31 cellular contexts compared by ENCODE assay signal in genomic region chr13:73466561-73466960, GRCh38.
A peak's percentile ranks its signal among the peaks of the same experiment; 100 is the strongest.
DNase-seq lines count a peak whose midpoint lies in the region; ATAC-seq, FAIRE-seq and TF ChIP-seq lines count a peak whose summit lies in the region.
"Had no signal": no experiment of that assay in that cellular context is flagged by ENCODE, and none has a peak within 500 bp of the region (broad histone marks: within the 10 kb centered on the region; RNA-seq: fewer than 3 reads in every experiment).

No MANE protein-coding gene starts in this region.

- no peak for TF ChIP-seq RAD21 in K562 (CRISPR knock-in tag; conservative IDR thresholded peaks at IDR 0.05 in 1 of 2, IDR thresholded peaks at IDR 0.05 in 1 of 2)

- H3K4me1 ChIP-seq in K562 (replicated peaks in 1 of 2; ENCODE audit: control insufficient read depth in 2 of 2, insufficient read depth in 2 of 2, low read length in 2 of 2): peaks cover 8 to 28% of the 10 kb centered on the region in 2 experiments; a peak in 3 of 5 replicates
- peaks cover 6% of the 10 kb centered on the region for H3K4me1 ChIP-seq in hepatocyte (ENCODE audit: insufficient read depth)
- peaks cover 30% of the 10 kb centered on the region for H3K4me1 ChIP-seq in suprapubic skin
- no peaks in the 10 kb centered on the region for H3K4me1 ChIP-seq in sigmoid colon
- H3K4me1 ChIP-seq: BE2C had no signal

- no peak for TF ChIP-seq EP300 in K562 (IDR thresholded peaks at IDR 0.05; ENCODE audit: low read length)
- no peak for TF ChIP-seq EP300 in suprapubic skin (IDR thresholded peaks at IDR 0.05)
- TF ChIP-seq EP300 in sigmoid colon (IDR thresholded peaks at IDR 0.05): no peak

- TF ChIP-seq POLR2A in K562 (conservative IDR thresholded peaks at IDR 0.05): no peak
- TF ChIP-seq POLR2A in suprapubic skin (IDR thresholded peaks at IDR 0.05): no peak
- no peak for TF ChIP-seq POLR2A in sigmoid colon (IDR thresholded peaks at IDR 0.05)

- intact Hi-C loops in K562 (cut with micrococcal nuclease): no loop called here
- intact Hi-C loops in sigmoid colon (cut with DNase I): no loop called here

- no peak overlapping the region for H3K4me3 ChIP-seq in K562
- H3K4me3 ChIP-seq in hepatocyte: no peak overlapping the region
- H3K4me3 ChIP-seq in suprapubic skin: no peak overlapping the region
- no peak overlapping the region for H3K4me3 ChIP-seq in sigmoid colon
- H3K4me3 ChIP-seq: GM23248, lung, mucosa of descending colon had no signal

- no TSS peak for BruUV-seq in K562 (replicated peaks; lab: Mats Ljungman, UMichigan)

- no peaks in the 10 kb centered on the region for H3K9me2 ChIP-seq in hepatocyte (replicated peaks; ENCODE audit: insufficient read depth)

- no peaks in the 10 kb centered on the region for H3K9me1 ChIP-seq in K562 (ENCODE audit: control insufficient read depth, insufficient read depth, low read length)

- no peak overlapping the region for H3K9ac ChIP-seq in K562 (ENCODE audit: insufficient read depth in 1 of 2, low read depth in 2 of 2, low read length in 2 of 2)
- H3K9ac ChIP-seq: GM23248 had no signal

- H3K27me3 ChIP-seq in K562 (ENCODE audit: control insufficient read depth in 2 of 2, insufficient read depth in 2 of 2, low read length in 2 of 2) (no peaks in the 10 kb centered on the region), hepatocyte (no peaks in the 10 kb centered on the region), suprapubic skin (no peaks in the 10 kb centered on the region), sigmoid colon (no peaks in the 10 kb centered on the region)

- ATAC-seq in K562: no peak; the same call in 2 of the 3 replicates
- ATAC-seq: activated naive CD8-positive, alpha-beta T cell treated with anti-CD3 and anti-CD28 coated beads, Interleukin-2, amount 50 U/mL, for 24 hours; left cardiac atrium; mucosa of descending colon; stimulated activated naive B cell treated with anti-CD40 and anti-IgM and Interleukin-4, amounts not matched to agents 10 μg/mL and 1 μg/mL and 100 μg/mL, for 72 hours; T-helper 17 cell had no signal

- TF ChIP-seq CTCF in K562 (IDR thresholded peaks at IDR 0.05 in 2 of 3, conservative IDR thresholded peaks at IDR 0.05 in 1 of 3; ENCODE audit: insufficient read depth in 2 of 3, low read depth in 1 of 3, low read length in 3 of 3): no peak
- no peak for TF ChIP-seq CTCF in hepatocyte (IDR thresholded peaks at IDR 0.05; ENCODE audit: poor library complexity)
- no peak for TF ChIP-seq CTCF in suprapubic skin (IDR thresholded peaks at IDR 0.05)
- no peak for TF ChIP-seq CTCF in sigmoid colon (IDR thresholded peaks at IDR 0.05)

- WGBS in K562 (ENCODE audit: insufficient coverage, low coverage, missing lambda C conversion rate): 25% methylated on average over 4 of the region's 4 CpGs
- 62% methylated on average over 4 of the region's 4 CpGs for whole genome bisulfite sequencing in hepatocyte (ENCODE audit: low lambda C conversion rate, missing lambda C conversion rate)
- 66% methylated on average over 4 of the region's 4 CpGs for WGBS in suprapubic skin
- WGBS in sigmoid colon, 2 donors: 78 to 81% methylated on average over 4 of the region's 4 CpGs

- H3K27ac ChIP-seq in K562 (ENCODE audit: extremely low read depth, low read depth, low read length) (peak overlapping the region; percentile 39; the same call in 2 of the 3 replicates), hepatocyte (peak overlapping the region; percentile 84), suprapubic skin (peak overlapping the region; percentile 81), sigmoid colon (no peak overlapping the region)
- H3K27ac ChIP-seq: GM23248 had no signal

- H2AFZ ChIP-seq in K562 (ENCODE audit: low read depth, low read length) (peak overlapping the region; percentile 37), hepatocyte (no peak overlapping the region)
- H2AFZ ChIP-seq: GM23248 had no signal

- no peak for FAIRE-seq in K562 (lab: Jason Lieb, UNC)
- FAIRE-seq: HTR-8/SVneo, urothelium cell line had no signal

- no peaks in the 10 kb centered on the region for H3K36me3 ChIP-seq in K562 (ENCODE audit: control insufficient read depth, insufficient read depth, low read length)
- H3K36me3 ChIP-seq in hepatocyte (replicated peaks; ENCODE audit: insufficient read depth, low read depth): no peaks in the 10 kb centered on the region
- H3K36me3 ChIP-seq in suprapubic skin: no peaks in the 10 kb centered on the region
- H3K36me3 ChIP-seq in sigmoid colon: no peaks in the 10 kb centered on the region
- H3K36me3 ChIP-seq: BE2C had no signal

- POLR2A ChIA-PET in K562 (lab: Yijun Ruan, JAX): interaction anchor here (1.0 kb wide), 1 partner anchor 10 kb away, joined by 3 read pairs; no protein-coding TSS in a partner anchor

- no peaks in the 10 kb centered on the region for H3K9me3 ChIP-seq in K562 (replicated peaks; ENCODE audit: control insufficient read depth, insufficient read depth, low read depth, low read length)
- no peaks in the 10 kb centered on the region for H3K9me3 ChIP-seq in hepatocyte (ENCODE audit: low read depth)
- H3K9me3 ChIP-seq in suprapubic skin: no peaks in the 10 kb centered on the region
- H3K9me3 ChIP-seq in sigmoid colon: no peaks in the 10 kb centered on the region
- H3K9me3 ChIP-seq: BE2C, mucosa of descending colon had no signal

- CTCF ChIA-PET in K562 (lab: Yijun Ruan, JAX; ENCODE audit: low intra/inter-chr PET ratio): no interaction called here

- H3K79me2 ChIP-seq in K562 (ENCODE audit: control insufficient read depth, insufficient read depth, low read length) (no peaks in the 10 kb centered on the region), hepatocyte (no peaks in the 10 kb centered on the region)

- in situ Hi-C loops in K562 (cut with MboI): no loop called here

- DNase-seq in LoVo (ENCODE audit: low spot score) (peak; percentile 8), K562 (ENCODE audit: extremely low read depth in 1 of 4, low spot score in 3 of 4) (no peak), hepatocyte (ENCODE audit: low spot score) (no peak), suprapubic skin (ENCODE audit: low spot score in 2 of 2) (no peak), DMS153 (lab: John Stamatoyannopoulos, UW) (no peak), sigmoid colon (no peak), COLO829 (ENCODE audit: low spot score) (no peak)
- DNase-seq: activated CD4-positive, alpha-beta T cell treated with anti-CD3 and anti-CD28 coated beads, Interleukin-2, amount 50 U/mL, for 48 hours; activated CD4-positive, CD25-positive, alpha-beta regulatory T cell treated with anti-CD3 and anti-CD28 coated beads, Interleukin-2, amount 50 U/mL, for 72 hours; activated naive CD8-positive, alpha-beta T cell treated with anti-CD3 and anti-CD28 coated beads, Interleukin-2, amount 50 U/mL, for 24 hours; activated T-cell treated with anti-CD3 and anti-CD28 coated beads, Interleukin-2, amount 50 U/mL, for 48 hours; BE2C; CD8-positive, alpha-beta memory T cell; DMS53; hippocampal formation; KBM-7; left cardiac atrium; MM.1S; mucosa of descending colon; NCI-H1105 treated with DMSO at 0.1 percent for 48 hours; NCI-H1930; NCI-H524; nephron progenitor cell; OCI-M1; Right ventricle myocardium superior; stimulated activated naive B cell treated with anti-CD40 and anti-IgM and Interleukin-4, amounts not matched to agents 10 μg/mL and 1 μg/mL and 100 μg/mL, for 72 hours; T-helper 17 cell had no signal

- no peaks in the 10 kb centered on the region for H4K20me1 ChIP-seq in K562 (replicated peaks; ENCODE audit: control insufficient read depth, insufficient read depth, low read length)
- H4K20me1 ChIP-seq in hepatocyte (ENCODE audit: insufficient read depth, poor library complexity, severe bottlenecking): no peaks in the 10 kb centered on the region

- H3K4me2 ChIP-seq in K562 (ENCODE audit: insufficient read depth, low read length) (no peak overlapping the region), hepatocyte (no peak overlapping the region)

TF ChIP-seq in K562, 482 proteins besides CTCF, POLR2A, EP300 and RAD21 (continues in another document):
- TF ChIP-seq, protein P1, sequence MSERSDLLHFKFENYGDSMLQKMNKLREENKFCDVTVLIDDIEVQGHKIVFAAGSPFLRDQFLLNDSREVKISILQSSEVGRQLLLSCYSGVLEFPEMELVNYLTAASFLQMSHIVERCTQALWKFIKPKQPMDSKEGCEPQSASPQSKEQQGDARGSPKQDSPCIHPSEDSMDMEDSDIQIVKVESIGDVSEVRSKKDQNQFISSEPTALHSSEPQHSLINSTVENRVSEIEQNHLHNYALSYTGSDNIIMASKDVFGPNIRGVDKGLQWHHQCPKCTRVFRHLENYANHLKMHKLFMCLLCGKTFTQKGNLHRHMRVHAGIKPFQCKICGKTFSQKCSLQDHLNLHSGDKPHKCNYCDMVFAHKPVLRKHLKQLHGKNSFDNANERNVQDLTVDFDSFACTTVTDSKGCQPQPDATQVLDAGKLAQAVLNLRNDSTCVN (CRISPR knock-in tag; IDR thresholded peaks at IDR 0.05): no peak
- no peak for TF ChIP-seq BRF1 (IDR thresholded peaks at IDR 0.05; ENCODE audit: borderline replicate concordance, extremely low read depth, insufficient read length)
- no peak for TF ChIP-seq E2F8 (IDR thresholded peaks at IDR 0.05; ENCODE audit: low read depth, partially characterized antibody)
- no peak for TF ChIP-seq ZNF217 (CRISPR knock-in tag; IDR thresholded peaks at IDR 0.05)
- no peak for TF ChIP-seq ETV5 (CRISPR knock-in tag; IDR thresholded peaks at IDR 0.05; ENCODE audit: low read depth)
- TF ChIP-seq ZC3H4 (CRISPR knock-in tag; IDR thresholded peaks at IDR 0.05; ENCODE audit: borderline replicate concordance): no peak
- no peak for TF ChIP-seq ZBTB1 (CRISPR knock-in tag; IDR thresholded peaks at IDR 0.05; ENCODE audit: borderline replicate concordance, low read depth)

Comparison
In these comparisons a context has a peak if more than half of its experiments do, and no peak if none do; other contexts are left out.
1. H3K27ac ChIP-seq: peak in K562 (single experiment), hepatocyte (single experiment) and suprapubic skin (single experiment); none in sigmoid colon (0 of 4).